Comparison of ENCODE assay signal across 25 cellular contexts in the genomic region with DNA sequence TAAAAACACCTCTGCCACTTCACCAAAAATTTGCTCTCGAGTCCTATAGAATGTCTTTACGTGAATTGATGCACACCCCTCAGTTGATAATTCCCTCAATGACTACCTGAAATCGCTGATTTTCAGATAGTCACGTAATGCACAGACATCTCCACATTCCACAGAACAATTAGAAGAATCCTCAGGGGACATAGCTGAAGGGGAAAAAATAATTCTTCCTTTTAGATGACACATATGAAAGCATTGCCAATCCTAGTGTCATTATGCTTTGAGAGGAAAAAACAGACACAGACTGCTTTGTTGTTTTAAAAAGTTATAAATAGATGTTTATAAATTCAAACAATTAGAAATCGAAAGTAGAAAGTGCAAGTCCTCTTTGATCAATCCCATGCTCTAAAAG.
A peak's percentile ranks its signal among the peaks of the same experiment; 100 is the strongest.
DNase-seq lines count a peak whose midpoint lies in the region; ATAC-seq, FAIRE-seq and TF ChIP-seq lines count a peak whose summit lies in the region.
"Had no signal": no experiment of that assay in that cellular context is flagged by ENCODE, and none has a peak within 500 bp of the region (broad histone marks: within the 10 kb centered on the region; RNA-seq: fewer than 3 reads in every experiment).

No MANE protein-coding gene starts in this region.

- POLR2A ChIA-PET in A673 (lab: Charles Lee; ENCODE audit: low non-redundant PET): interaction anchor here (0.6 kb wide), 1 partner anchor 18 kb away, joined by 3 read pairs; no protein-coding TSS in a partner anchor

- intact Hi-C loops in A673 (cut with micrococcal nuclease; ENCODE audit: unreplicated experiment): loop anchor here (1.0 to 5.0 kb wide), 3 partner anchors 91 to 246 kb away; no protein-coding TSS in a partner anchor

- in situ Hi-C loops in astrocyte of the spinal cord (cut with HindIII; ENCODE audit: low sequenced_read_pairs): no loop called here

- H3K27me3 Mint-ChIP-seq in activated naive CD8-positive, alpha-beta T cell treated with anti-CD3 and anti-CD28 coated beads, Interleukin-2, amount 50 U/mL, for 24 hours: no peaks in the 10 kb centered on the region

- no peaks in the 10 kb centered on the region for H4K20me1 ChIP-seq in keratinocyte (ENCODE audit: control insufficient read depth, extremely low read depth, insufficient read depth, low read length)

- peak overlapping the region; percentile 4 for H3K9ac ChIP-seq in keratinocyte (ENCODE audit: control insufficient read depth, extremely low read depth, insufficient read depth, low read length)
- H3K9ac ChIP-seq: KMS-11 had no signal

- peak overlapping the region; percentile 45 for H3K4me2 ChIP-seq in keratinocyte (ENCODE audit: control insufficient read depth, extremely low read depth, insufficient read depth, low read depth, low read length)
- H3K4me2 ChIP-seq: KMS-11 had no signal

- CTCF ChIA-PET in A673 (lab: Charles Lee): no interaction called here

- no TSS peak for BruUV-seq in A673 (replicated peaks; lab: Mats Ljungman, UMichigan)

- peaks cover 7% of the 10 kb centered on the region for H3K9me3 Mint-ChIP-seq in activated naive CD8-positive, alpha-beta T cell treated with anti-CD3 and anti-CD28 coated beads, Interleukin-2, amount 50 U/mL, for 24 hours

- H3K36me3 Mint-ChIP-seq in activated naive CD8-positive, alpha-beta T cell treated with anti-CD3 and anti-CD28 coated beads, Interleukin-2, amount 50 U/mL, for 24 hours (ENCODE audit: low read depth): no peaks in the 10 kb centered on the region

- no peak overlapping the region for H3K27ac Mint-ChIP-seq in activated naive CD8-positive, alpha-beta T cell treated with anti-CD3 and anti-CD28 coated beads, Interleukin-2, amount 50 U/mL, for 24 hours

- no peaks in the 10 kb centered on the region for H3K79me2 ChIP-seq in keratinocyte (ENCODE audit: control insufficient read depth, insufficient read depth, low read length)

- no peaks in the 10 kb centered on the region for H3K36me3 ChIP-seq in A673 (ENCODE audit: insufficient read depth, low read length, poor library complexity, severe bottlenecking)
- H3K36me3 ChIP-seq in keratinocyte (ENCODE audit: control insufficient read depth in 2 of 2, extremely low read depth in 1 of 2, insufficient read depth in 2 of 2, low read length in 2 of 2): no peaks in the 10 kb centered on the region
- H3K36me3 ChIP-seq: colonic mucosa, prostate gland had no signal

- ATAC-seq in activated naive CD8-positive, alpha-beta T cell treated with anti-CD3 and anti-CD28 coated beads, Interleukin-2, amount 50 U/mL, for 24 hours: no peak
- ATAC-seq: esophagus mucosa, GM12878, Right ventricle myocardium inferior had no signal

- dilution Hi-C loops in keratinocyte (cut with MboI; ENCODE audit: extremely low pct_ligation_motif_present, low sequenced_read_pairs): no loop called here

- H3K4me3 ChIP-seq in A673 (ENCODE audit: low read depth, low read length, poor library complexity, severe bottlenecking): no peak overlapping the region
- no peak overlapping the region for H3K4me3 ChIP-seq in astrocyte of the spinal cord (ENCODE audit: low read depth, low read length)
- H3K4me3 ChIP-seq in keratinocyte (ENCODE audit: control insufficient read depth in 2 of 3, extremely low read depth in 1 of 3, insufficient read depth in 2 of 3, low read depth in 1 of 3, low read length in 3 of 3): peak overlapping the region in 2 of 3 experiments; percentile 19 to 21
- H3K4me3 ChIP-seq: colonic mucosa, GM12878, prostate gland had no signal

- DNase-seq in A673 (ENCODE audit: low spot score): peak; percentile 87
- peak; percentile 15 for DNase-seq in HT-29 (ENCODE audit: low spot score)
- DNase-seq in astrocyte of the spinal cord (ENCODE audit: low read depth, low spot score): peak; percentile 41
- no peak for DNase-seq in keratinocyte (ENCODE audit: low read depth, low spot score)
- no peak for DNase-seq in NCI-H446 (lab: John Stamatoyannopoulos, UW)
- no peak for DNase-seq in activated naive CD8-positive, alpha-beta T cell treated with anti-CD3 and anti-CD28 coated beads, Interleukin-2, amount 50 U/mL, for 24 hours
- no peak for DNase-seq in GM12892 (ENCODE audit: insufficient read length)
- DNase-seq in DMS 273 treated with DMSO at 0.1 percent for 48 hours (lab: John Stamatoyannopoulos, UW): no peak
- DNase-seq: activated CD4-positive, alpha-beta T cell treated with anti-CD3 and anti-CD28 coated beads for 1 hour; activated effector memory CD4-positive, alpha-beta T cell treated with Interleukin-2 at 50 U/mL for 16 hours; anterior cingulate cortex; colonic mucosa; hippocampal formation; NCI-H1417 treated with DMSO at 0.1 percent for 48 hours; NCI-H2227 treated with DMSO at 0.1 percent for 48 hours; stimulated activated CD4-positive, alpha-beta T cell treated with anti-CD3 and anti-CD28 coated beads, Interleukin-12 subunit alpha, Interleukin-12 subunit beta, amount 100 ng/mL, for 4 hours; stimulated activated naive CD4-positive, alpha-beta T cell treated with Interleukin-2 at 50 U/mL for 16 hours; T-helper 9 cell had no signal

- H3K27ac ChIP-seq in A673 (ENCODE audit: low read depth, low read length, poor library complexity, severe bottlenecking) (peak overlapping the region; percentile 97), keratinocyte (ENCODE audit: control insufficient read depth, insufficient read depth, low read length) (peak overlapping the region; percentile 55)
- H3K27ac ChIP-seq: colonic mucosa, KMS-11, prostate gland had no signal

- peaks cover 62% of the 10 kb centered on the region for H3K4me1 ChIP-seq in A673 (ENCODE audit: insufficient read depth, low read length, poor library complexity, severe bottlenecking)
- peaks cover 20% of the 10 kb centered on the region for H3K4me1 ChIP-seq in keratinocyte (ENCODE audit: control insufficient read depth, extremely low read depth, insufficient read depth, low read length)
- H3K4me1 ChIP-seq: colonic mucosa, prostate gland had no signal

- H2AFZ ChIP-seq in keratinocyte (ENCODE audit: control insufficient read depth, low read length): peak overlapping the region; percentile 91

- H3K9me3 ChIP-seq in A673 (ENCODE audit: low read depth, low read length, poor library complexity, severe bottlenecking): peaks cover 14% of the 10 kb centered on the region
- H3K9me3 ChIP-seq in keratinocyte (ENCODE audit: control insufficient read depth, low read depth, low read length): peaks cover 2% of the 10 kb centered on the region
- H3K9me3 ChIP-seq: colonic mucosa, prostate gland had no signal

- no peak overlapping the region for H3K4me3 Mint-ChIP-seq in activated naive CD8-positive, alpha-beta T cell treated with anti-CD3 and anti-CD28 coated beads, Interleukin-2, amount 50 U/mL, for 24 hours

- FAIRE-seq in keratinocyte (lab: Jason Lieb, UNC) (peak; percentile 29), GM12892 (lab: Jason Lieb, UNC) (no peak)
- FAIRE-seq: A204.1, GM12878, H54 had no signal

- no peaks in the 10 kb centered on the region for H3K9me1 ChIP-seq in keratinocyte (ENCODE audit: control insufficient read depth, extremely low read depth, insufficient read depth, low read length)

- no peaks in the 10 kb centered on the region for H3K27me3 ChIP-seq in A673 (replicated peaks; ENCODE audit: insufficient read depth, low read depth, low read length, poor library complexity)
- no peaks in the 10 kb centered on the region for H3K27me3 ChIP-seq in keratinocyte (ENCODE audit: control insufficient read depth, extremely low read depth, insufficient read depth, low read length)
- H3K27me3 ChIP-seq: colonic mucosa had no signal

- H3K4me1 Mint-ChIP-seq in activated naive CD8-positive, alpha-beta T cell treated with anti-CD3 and anti-CD28 coated beads, Interleukin-2, amount 50 U/mL, for 24 hours: no peaks in the 10 kb centered on the region

- TF ChIP-seq CTCF in A673 (conservative IDR thresholded peaks at IDR 0.05; ENCODE audit: low read depth, low read length): no peak
- no peak for TF ChIP-seq CTCF in astrocyte of the spinal cord (IDR thresholded peaks at IDR 0.05; ENCODE audit: low read depth, low read length)
- no peak for TF ChIP-seq CTCF in keratinocyte (optimal IDR thresholded peaks at IDR 0.05 in 1 of 3, IDR thresholded peaks at IDR 0.05 in 1 of 3, conservative IDR thresholded peaks at IDR 0.05 in 1 of 3; ENCODE audit: extremely low read depth in 1 of 3, insufficient read depth in 2 of 3, low read length in 3 of 3)

- TF ChIP-seq POLR2A in GM12892 (IDR thresholded peaks at IDR 0.05; ENCODE audit: low read depth, low read length): no peak

Comparison
In these comparisons a context has a peak if more than half of its experiments do, and no peak if none do; other contexts are left out.
1. DNase-seq: peak in A673 (single experiment), HT-29 (single experiment) and astrocyte of the spinal cord (single experiment); none in keratinocyte (single experiment), NCI-H446 (0 of 2), activated naive CD8-positive, alpha-beta T cell treated with anti-CD3 and anti-CD28 coated beads, Interleukin-2, amount 50 U/mL, for 24 hours (single experiment), GM12892 (single experiment) and DMS 273 treated with DMSO at 0.1 percent for 48 hours (single experiment).
2. H3K4me3 ChIP-seq: peak in keratinocyte (2 of 3); none in A673 (single experiment) and astrocyte of the spinal cord (single experiment).